1 cellular context compared by ENCODE assay signal in the genomic region with DNA sequence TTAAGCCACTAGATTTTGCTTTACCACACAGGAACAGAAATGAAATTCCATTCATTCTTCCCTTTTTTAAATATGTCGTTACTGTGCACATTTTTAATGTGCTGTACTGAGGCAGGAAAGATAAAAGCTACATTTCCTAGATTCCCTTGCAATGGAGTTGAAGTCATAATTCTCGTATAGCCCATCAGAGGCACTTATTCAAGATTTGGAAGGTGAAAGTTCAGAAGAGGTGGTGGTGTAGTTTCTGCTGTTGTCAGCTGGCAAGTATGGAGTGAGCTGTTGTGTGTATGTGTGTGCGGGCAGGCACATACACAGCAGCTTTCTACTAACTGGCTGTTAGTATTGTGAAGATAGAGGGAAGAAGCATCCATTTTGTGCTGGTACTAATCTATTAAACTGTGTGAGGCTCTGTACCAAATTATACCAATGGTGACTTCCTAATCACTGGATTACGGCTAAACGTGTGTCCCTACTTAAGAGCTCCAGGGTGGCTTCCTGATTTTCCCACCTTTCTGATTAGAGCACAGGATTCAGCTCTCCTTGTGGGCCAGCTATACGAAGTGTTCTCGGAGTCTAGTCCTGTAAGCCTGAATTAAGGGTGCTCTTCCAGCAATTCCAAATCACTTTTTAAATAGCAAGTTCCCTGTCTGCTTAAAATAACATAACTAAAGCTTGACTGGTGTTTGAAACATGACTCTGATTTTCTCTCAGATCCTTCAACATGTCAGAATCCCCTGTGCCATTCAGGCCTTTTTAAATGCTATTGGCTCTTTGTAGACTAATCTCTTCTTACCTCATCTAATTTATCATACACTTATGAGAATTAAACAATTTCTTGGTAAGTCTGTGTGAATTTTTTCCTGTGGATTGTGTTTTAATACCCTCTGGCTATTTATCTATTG.
TF ChIP-seq lines count a peak whose summit lies in the region.

No MANE protein-coding gene starts in this region.

TF ChIP-seq in HepG2, 621 proteins besides CTCF, POLR2A, EP300 and RAD21 (continued from another document):
- TF ChIP-seq, protein P1, sequence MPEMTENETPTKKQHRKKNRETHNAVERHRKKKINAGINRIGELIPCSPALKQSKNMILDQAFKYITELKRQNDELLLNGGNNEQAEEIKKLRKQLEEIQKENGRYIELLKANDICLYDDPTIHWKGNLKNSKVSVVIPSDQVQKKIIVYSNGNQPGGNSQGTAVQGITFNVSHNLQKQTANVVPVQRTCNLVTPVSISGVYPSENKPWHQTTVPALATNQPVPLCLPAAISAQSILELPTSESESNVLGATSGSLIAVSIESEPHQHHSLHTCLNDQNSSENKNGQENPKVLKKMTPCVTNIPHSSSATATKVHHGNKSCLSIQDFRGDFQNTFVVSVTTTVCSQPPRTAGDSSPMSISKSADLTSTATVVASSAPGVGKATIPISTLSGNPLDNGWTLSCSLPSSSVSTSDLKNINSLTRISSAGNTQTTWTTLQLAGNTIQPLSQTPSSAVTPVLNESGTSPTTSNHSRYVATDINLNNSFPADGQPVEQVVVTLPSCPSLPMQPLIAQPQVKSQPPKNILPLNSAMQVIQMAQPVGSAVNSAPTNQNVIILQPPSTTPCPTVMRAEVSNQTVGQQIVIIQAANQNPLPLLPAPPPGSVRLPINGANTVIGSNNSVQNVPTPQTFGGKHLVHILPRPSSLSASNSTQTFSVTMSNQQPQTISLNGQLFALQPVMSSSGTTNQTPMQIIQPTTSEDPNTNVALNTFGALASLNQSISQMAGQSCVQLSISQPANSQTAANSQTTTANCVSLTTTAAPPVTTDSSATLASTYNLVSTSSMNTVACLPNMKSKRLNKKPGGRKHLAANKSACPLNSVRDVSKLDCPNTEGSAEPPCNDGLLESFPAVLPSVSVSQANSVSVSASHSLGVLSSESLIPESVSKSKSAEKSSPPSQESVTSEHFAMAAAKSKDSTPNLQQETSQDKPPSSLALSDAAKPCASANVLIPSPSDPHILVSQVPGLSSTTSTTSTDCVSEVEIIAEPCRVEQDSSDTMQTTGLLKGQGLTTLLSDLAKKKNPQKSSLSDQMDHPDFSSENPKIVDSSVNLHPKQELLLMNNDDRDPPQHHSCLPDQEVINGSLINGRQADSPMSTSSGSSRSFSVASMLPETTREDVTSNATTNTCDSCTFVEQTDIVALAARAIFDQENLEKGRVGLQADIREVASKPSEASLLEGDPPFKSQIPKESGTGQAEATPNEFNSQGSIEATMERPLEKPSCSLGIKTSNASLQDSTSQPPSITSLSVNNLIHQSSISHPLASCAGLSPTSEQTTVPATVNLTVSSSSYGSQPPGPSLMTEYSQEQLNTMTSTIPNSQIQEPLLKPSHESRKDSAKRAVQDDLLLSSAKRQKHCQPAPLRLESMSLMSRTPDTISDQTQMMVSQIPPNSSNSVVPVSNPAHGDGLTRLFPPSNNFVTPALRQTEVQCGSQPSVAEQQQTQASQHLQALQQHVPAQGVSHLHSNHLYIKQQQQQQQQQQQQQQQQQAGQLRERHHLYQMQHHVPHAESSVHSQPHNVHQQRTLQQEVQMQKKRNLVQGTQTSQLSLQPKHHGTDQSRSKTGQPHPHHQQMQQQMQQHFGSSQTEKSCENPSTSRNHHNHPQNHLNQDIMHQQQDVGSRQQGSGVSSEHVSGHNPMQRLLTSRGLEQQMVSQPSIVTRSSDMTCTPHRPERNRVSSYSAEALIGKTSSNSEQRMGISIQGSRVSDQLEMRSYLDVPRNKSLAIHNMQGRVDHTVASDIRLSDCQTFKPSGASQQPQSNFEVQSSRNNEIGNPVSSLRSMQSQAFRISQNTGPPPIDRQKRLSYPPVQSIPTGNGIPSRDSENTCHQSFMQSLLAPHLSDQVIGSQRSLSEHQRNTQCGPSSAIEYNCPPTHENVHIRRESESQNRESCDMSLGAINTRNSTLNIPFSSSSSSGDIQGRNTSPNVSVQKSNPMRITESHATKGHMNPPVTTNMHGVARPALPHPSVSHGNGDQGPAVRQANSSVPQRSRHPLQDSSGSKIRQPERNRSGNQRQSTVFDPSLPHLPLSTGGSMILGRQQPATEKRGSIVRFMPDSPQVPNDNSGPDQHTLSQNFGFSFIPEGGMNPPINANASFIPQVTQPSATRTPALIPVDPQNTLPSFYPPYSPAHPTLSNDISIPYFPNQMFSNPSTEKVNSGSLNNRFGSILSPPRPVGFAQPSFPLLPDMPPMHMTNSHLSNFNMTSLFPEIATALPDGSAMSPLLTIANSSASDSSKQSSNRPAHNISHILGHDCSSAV (CRISPR knock-in tag; IDR thresholded peaks at IDR 0.05; ENCODE audit: borderline replicate concordance) = no peak
- TF ChIP-seq ZNF672 (CRISPR knock-in tag; IDR thresholded peaks at IDR 0.05) (no peak), NR2F6 (IDR thresholded peaks at IDR 0.05) (no peak), NR2F6 (CRISPR knock-in tag; IDR thresholded peaks at IDR 0.05) (no peak), IKZF1 (IDR thresholded peaks at IDR 0.05) (no peak)
- TF ChIP-seq, protein P2, sequence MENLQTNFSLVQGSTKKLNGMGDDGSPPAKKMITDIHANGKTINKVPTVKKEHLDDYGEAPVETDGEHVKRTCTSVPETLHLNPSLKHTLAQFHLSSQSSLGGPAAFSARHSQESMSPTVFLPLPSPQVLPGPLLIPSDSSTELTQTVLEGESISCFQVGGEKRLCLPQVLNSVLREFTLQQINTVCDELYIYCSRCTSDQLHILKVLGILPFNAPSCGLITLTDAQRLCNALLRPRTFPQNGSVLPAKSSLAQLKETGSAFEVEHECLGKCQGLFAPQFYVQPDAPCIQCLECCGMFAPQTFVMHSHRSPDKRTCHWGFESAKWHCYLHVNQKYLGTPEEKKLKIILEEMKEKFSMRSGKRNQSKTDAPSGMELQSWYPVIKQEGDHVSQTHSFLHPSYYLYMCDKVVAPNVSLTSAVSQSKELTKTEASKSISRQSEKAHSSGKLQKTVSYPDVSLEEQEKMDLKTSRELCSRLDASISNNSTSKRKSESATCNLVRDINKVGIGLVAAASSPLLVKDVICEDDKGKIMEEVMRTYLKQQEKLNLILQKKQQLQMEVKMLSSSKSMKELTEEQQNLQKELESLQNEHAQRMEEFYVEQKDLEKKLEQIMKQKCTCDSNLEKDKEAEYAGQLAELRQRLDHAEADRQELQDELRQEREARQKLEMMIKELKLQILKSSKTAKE (CRISPR knock-in tag; IDR thresholded peaks at IDR 0.05; ENCODE audit: borderline replicate concordance) = no peak
- TF ChIP-seq, protein P3, sequence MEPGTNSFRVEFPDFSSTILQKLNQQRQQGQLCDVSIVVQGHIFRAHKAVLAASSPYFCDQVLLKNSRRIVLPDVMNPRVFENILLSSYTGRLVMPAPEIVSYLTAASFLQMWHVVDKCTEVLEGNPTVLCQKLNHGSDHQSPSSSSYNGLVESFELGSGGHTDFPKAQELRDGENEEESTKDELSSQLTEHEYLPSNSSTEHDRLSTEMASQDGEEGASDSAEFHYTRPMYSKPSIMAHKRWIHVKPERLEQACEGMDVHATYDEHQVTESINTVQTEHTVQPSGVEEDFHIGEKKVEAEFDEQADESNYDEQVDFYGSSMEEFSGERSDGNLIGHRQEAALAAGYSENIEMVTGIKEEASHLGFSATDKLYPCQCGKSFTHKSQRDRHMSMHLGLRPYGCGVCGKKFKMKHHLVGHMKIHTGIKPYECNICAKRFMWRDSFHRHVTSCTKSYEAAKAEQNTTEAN (CRISPR knock-in tag; conservative IDR thresholded peaks at IDR 0.05) = no peak
- TF ChIP-seq, protein P4, sequence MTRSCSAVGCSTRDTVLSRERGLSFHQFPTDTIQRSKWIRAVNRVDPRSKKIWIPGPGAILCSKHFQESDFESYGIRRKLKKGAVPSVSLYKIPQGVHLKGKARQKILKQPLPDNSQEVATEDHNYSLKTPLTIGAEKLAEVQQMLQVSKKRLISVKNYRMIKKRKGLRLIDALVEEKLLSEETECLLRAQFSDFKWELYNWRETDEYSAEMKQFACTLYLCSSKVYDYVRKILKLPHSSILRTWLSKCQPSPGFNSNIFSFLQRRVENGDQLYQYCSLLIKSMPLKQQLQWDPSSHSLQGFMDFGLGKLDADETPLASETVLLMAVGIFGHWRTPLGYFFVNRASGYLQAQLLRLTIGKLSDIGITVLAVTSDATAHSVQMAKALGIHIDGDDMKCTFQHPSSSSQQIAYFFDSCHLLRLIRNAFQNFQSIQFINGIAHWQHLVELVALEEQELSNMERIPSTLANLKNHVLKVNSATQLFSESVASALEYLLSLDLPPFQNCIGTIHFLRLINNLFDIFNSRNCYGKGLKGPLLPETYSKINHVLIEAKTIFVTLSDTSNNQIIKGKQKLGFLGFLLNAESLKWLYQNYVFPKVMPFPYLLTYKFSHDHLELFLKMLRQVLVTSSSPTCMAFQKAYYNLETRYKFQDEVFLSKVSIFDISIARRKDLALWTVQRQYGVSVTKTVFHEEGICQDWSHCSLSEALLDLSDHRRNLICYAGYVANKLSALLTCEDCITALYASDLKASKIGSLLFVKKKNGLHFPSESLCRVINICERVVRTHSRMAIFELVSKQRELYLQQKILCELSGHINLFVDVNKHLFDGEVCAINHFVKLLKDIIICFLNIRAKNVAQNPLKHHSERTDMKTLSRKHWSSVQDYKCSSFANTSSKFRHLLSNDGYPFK (CRISPR knock-in tag; IDR thresholded peaks at IDR 0.05; ENCODE audit: borderline replicate concordance) = no peak
